Comparison of ENCODE assay signal across 8 cellular contexts in genomic region chr3:170869240-170869592, GRCh38. TPM values are rescaled to one million over a fixed set of nuclear protein-coding genes. Genes with fewer than 3 reads are reported as not detected.
DNase-seq lines count a peak whose midpoint lies in the region; ATAC-seq and TF ChIP-seq lines count a peak whose summit lies in the region.

No MANE protein-coding gene starts in this region.

- H3K27ac ChIP-seq in adrenal gland: peak overlapping the region in 4 of 5 donors; percentile 65 to 95 (median 80)
- H3K27ac ChIP-seq in left lung: peak overlapping the region; percentile 85
- H3K27ac ChIP-seq in thoracic aorta: peak overlapping the region in 1 of 2 donors; percentile 62

- H3K9me3 Mint-ChIP-seq in activated CD4-positive, alpha-beta T cell treated with anti-CD3 and anti-CD28 coated beads for 36 hours (ENCODE audit: low read depth): no peaks in the 10 kb centered on the region

- H3K4me1 ChIP-seq in adrenal gland (replicated peaks in 1 of 2) (peaks cover 12 to 30% of the 10 kb centered on the region in 2 donors), left lung (peaks cover 18 to 33% of the 10 kb centered on the region in 2 donors), thoracic aorta (ENCODE audit: control insufficient read depth in 1 of 2, low read depth in 2 of 2) (peaks cover 18 to 19% of the 10 kb centered on the region in 2 donors)

- DNase-seq in activated CD4-positive, alpha-beta T cell treated with anti-CD3 and anti-CD28 coated beads for 36 hours: no peak
- DNase-seq in activated CD4-positive, alpha-beta T cell treated with anti-CD3 and anti-CD28 coated beads for 48 hours: no peak
- DNase-seq in adrenal gland: no peak
- DNase-seq in left lung: no peak
- DNase-seq in thoracic aorta (ENCODE audit: low spot score): no peak

- H3K36me3 Mint-ChIP-seq in activated CD4-positive, alpha-beta T cell treated with anti-CD3 and anti-CD28 coated beads for 36 hours (ENCODE audit: low read depth): peaks cover 42% of the 10 kb centered on the region

- H3K36me3 ChIP-seq in adrenal gland (replicated peaks in 1 of 2) (peaks cover 0 to 31% of the 10 kb centered on the region in 2 donors), left lung (peaks cover 5 to 33% of the 10 kb centered on the region in 2 donors), thoracic aorta (peaks cover 15% of the 10 kb centered on the region)

- TF ChIP-seq CTCF in adrenal gland (IDR thresholded peaks at IDR 0.05) (no peak), left lung (IDR thresholded peaks at IDR 0.05) (no peak), thoracic aorta (IDR thresholded peaks at IDR 0.05) (no peak)

- H3K4me3 Mint-ChIP-seq in activated CD4-positive, alpha-beta T cell treated with anti-CD3 and anti-CD28 coated beads for 36 hours: peak overlapping the region; percentile 94

- POLR2A ChIA-PET in activated CD4-positive, alpha-beta T cell treated with anti-CD3 and anti-CD28 coated beads for 36 hours (lab: Charles Lee): interaction anchor here (0.6 to 1.5 kb wide), 4 partner anchors 11 to 1106 kb away, joined by 3 to 12 read pairs (median 4); partner anchors contain the start of genes PHC3 and PRKCI

- 38 to 49% (median 47%) methylated on average over 2 of the region's 2 CpGs for WGBS in adrenal gland, 4 donors

- intact Hi-C loops in activated CD4-positive, alpha-beta T cell treated with anti-CD3 and anti-CD28 coated beads for 36 hours (cut with DNase I, micrococcal nuclease): loop anchor here in 1 of 2 experiments (1.0 to 5.0 kb wide), 2 partner anchors 12 to 1107 kb away; no protein-coding TSS in a partner anchor
- intact Hi-C loops in adrenal gland (cut with DNase I): no loop called here
- intact Hi-C loops in left lung (cut with DNase I): no loop called here

- CTCF ChIA-PET in activated CD4-positive, alpha-beta T cell treated with anti-CD3 and anti-CD28 coated beads for 36 hours (lab: Charles Lee): interaction anchor here (1.5 kb wide), 1 partner anchor 21 kb away, joined by 3 read pairs; no protein-coding TSS in a partner anchor

- H3K27ac Mint-ChIP-seq in activated CD4-positive, alpha-beta T cell treated with anti-CD3 and anti-CD28 coated beads for 36 hours: peak overlapping the region; percentile 99

- H3K9me3 ChIP-seq in adrenal gland (replicated peaks in 1 of 3): peaks cover 0 to 1% (median 0%) of the 10 kb centered on the region in 3 donors
- H3K9me3 ChIP-seq in left lung: no peaks in the 10 kb centered on the region
- H3K9me3 ChIP-seq in thoracic aorta: no peaks in the 10 kb centered on the region

- no peaks in the 10 kb centered on the region for H3K27me3 ChIP-seq in adrenal gland
- no peaks in the 10 kb centered on the region for H3K27me3 ChIP-seq in left lung
- H3K27me3 ChIP-seq in thoracic aorta (replicated peaks; ENCODE audit: insufficient read depth): no peaks in the 10 kb centered on the region

- H3K27me3 Mint-ChIP-seq in activated CD4-positive, alpha-beta T cell treated with anti-CD3 and anti-CD28 coated beads for 36 hours: no peaks in the 10 kb centered on the region

- TF ChIP-seq POLR2A in adrenal gland (IDR thresholded peaks at IDR 0.05): no peak

- H3K4me3 ChIP-seq in adrenal gland (peak overlapping the region in 3 of 4 donors; percentile 57 to 86 (median 72)), left lung (peak overlapping the region; percentile 63 to 66), thoracic aorta (peak overlapping the region; percentile 78)

- ATAC-seq in activated CD4-positive, alpha-beta T cell treated with anti-CD3 and anti-CD28 coated beads for 36 hours: no peak
- ATAC-seq in left lung (no peak), thoracic aorta (ENCODE audit: insufficient number of reproducible peaks, low FRiP score, low read depth) (no peak), HG02759 (IDR thresholded peaks at IDR 0.05; ENCODE audit: unreplicated experiment) (no peak), HG02678 (IDR thresholded peaks at IDR 0.05; ENCODE audit: unreplicated experiment) (no peak), GM18907 (IDR thresholded peaks at IDR 0.05; ENCODE audit: unreplicated experiment) (no peak)

- H3K4me1 Mint-ChIP-seq in activated CD4-positive, alpha-beta T cell treated with anti-CD3 and anti-CD28 coated beads for 36 hours: peaks cover 15% of the 10 kb centered on the region

RNA-seq across cellular contexts. Expression of gene RPL22L1, which starts 0.8 kb away (rescaled TPM):
- 100 to 1,000 TPM; 186 to 441 TPM for total RNA-seq in activated CD4-positive, alpha-beta T cell treated with anti-CD3 and anti-CD28 coated beads for 36 hours
- total RNA-seq in adrenal gland (10 to 100 TPM; 22.1 to 78.4 (median 43.2) TPM), left lung (100 to 1,000 TPM in 1 of 2 donors, 10 to 100 TPM in 1; 41.1 to 115 TPM), thoracic aorta (10 to 100 TPM; 46.2 to 78.0 TPM)
- polyA plus RNA-seq in adrenal gland: 100 to 1,000 TPM in 2 of 3 donors, 10 to 100 TPM in 1; 93.2 to 143 (median 128) TPM

RNA-seq across cellular contexts. Expression of gene EIF5A2, which starts 39.2 kb away (rescaled TPM):
- 1 to 10 TPM; 4.7 to 5.7 TPM for total RNA-seq in activated CD4-positive, alpha-beta T cell treated with anti-CD3 and anti-CD28 coated beads for 36 hours
- 10 to 100 TPM in 1 of 8 donors, 1 to 10 TPM in 7; 2.1 to 11.2 (median 5.0) TPM for total RNA-seq in adrenal gland
- polyA plus RNA-seq in adrenal gland: 1 to 10 TPM in 2 of 3 donors, under 1 TPM in 1; 0.94 to 8.8 (median 1.4) TPM
- total RNA-seq in left lung: 1 to 10 TPM; 7.6 to 8.2 TPM
- total RNA-seq in thoracic aorta: 10 to 100 TPM in 1 of 2 donors, 1 to 10 TPM in 1; 7.4 to 12.2 TPM
